Comparison of ENCODE assay signal across 1 cellular context in the genomic region with DNA sequence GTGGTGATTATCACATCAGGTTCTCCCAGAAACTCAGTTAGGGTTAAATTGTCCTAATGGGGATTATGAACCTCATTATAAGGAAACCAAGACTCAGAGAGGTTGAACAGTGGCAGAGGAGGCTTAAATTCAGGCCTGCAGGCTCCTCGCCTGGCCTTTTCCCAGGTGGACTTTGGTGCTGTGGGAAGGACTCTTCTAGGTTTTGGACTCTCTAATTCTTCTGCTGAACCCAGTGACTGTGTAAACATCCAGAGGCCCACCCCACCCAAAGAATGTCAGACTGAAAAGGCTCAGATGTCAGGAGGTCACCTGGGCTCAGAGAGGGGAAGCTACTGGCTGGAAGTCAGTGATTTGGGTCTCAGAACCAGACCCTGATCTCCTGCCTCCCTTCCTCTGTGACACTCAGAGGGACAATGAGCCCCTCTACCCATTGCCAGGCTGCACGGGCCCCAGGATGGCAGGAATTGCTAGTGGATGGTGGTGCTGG.
TF ChIP-seq lines count a peak whose summit lies in the region.

No MANE protein-coding gene starts in this region.

TF ChIP-seq in HepG2, 621 proteins besides CTCF, POLR2A, EP300 and RAD21 (continued from another document):
- TF ChIP-seq, protein P1, sequence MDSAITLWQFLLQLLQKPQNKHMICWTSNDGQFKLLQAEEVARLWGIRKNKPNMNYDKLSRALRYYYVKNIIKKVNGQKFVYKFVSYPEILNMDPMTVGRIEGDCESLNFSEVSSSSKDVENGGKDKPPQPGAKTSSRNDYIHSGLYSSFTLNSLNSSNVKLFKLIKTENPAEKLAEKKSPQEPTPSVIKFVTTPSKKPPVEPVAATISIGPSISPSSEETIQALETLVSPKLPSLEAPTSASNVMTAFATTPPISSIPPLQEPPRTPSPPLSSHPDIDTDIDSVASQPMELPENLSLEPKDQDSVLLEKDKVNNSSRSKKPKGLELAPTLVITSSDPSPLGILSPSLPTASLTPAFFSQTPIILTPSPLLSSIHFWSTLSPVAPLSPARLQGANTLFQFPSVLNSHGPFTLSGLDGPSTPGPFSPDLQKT (CRISPR knock-in tag; IDR thresholded peaks at IDR 0.05; ENCODE audit: borderline replicate concordance): no peak
- TF ChIP-seq PLRG1 (conservative IDR thresholded peaks at IDR 0.05): no peak
- no peak for TF ChIP-seq CENPBD1 (CRISPR knock-in tag; IDR thresholded peaks at IDR 0.05; ENCODE audit: borderline replicate concordance, low read depth)
- no peak for TF ChIP-seq ZNF225 (CRISPR knock-in tag; IDR thresholded peaks at IDR 0.05)
- no peak for TF ChIP-seq ZNF83 (CRISPR knock-in tag; IDR thresholded peaks at IDR 0.05; ENCODE audit: borderline replicate concordance)
- peak; percentile 67; the same call in 1 of the 2 replicates for TF ChIP-seq ZBTB20 (CRISPR knock-in tag; IDR thresholded peaks at IDR 0.05; ENCODE audit: borderline replicate concordance, low read depth)
- no peak for TF ChIP-seq TSC22D2 (CRISPR knock-in tag; IDR thresholded peaks at IDR 0.05; ENCODE audit: borderline replicate concordance)
- no peak for TF ChIP-seq ZNF138 (CRISPR knock-in tag; IDR thresholded peaks at IDR 0.05; ENCODE audit: low read depth)
- TF ChIP-seq ZSCAN12 (CRISPR knock-in tag; IDR thresholded peaks at IDR 0.05): no peak
- TF ChIP-seq ZNF530 (CRISPR knock-in tag; IDR thresholded peaks at IDR 0.05; ENCODE audit: low read depth): no peak
- no peak for TF ChIP-seq ZBTB2 (CRISPR knock-in tag; IDR thresholded peaks at IDR 0.05; ENCODE audit: low read depth)
- TF ChIP-seq SETDB1 (CRISPR knock-in tag; IDR thresholded peaks at IDR 0.05; ENCODE audit: borderline replicate concordance): no peak
- no peak for TF ChIP-seq ZNF20 (CRISPR knock-in tag; IDR thresholded peaks at IDR 0.05)
- no peak for TF ChIP-seq ZFX (CRISPR knock-in tag; IDR thresholded peaks at IDR 0.05; ENCODE audit: low read depth)
- no peak for TF ChIP-seq NFRKB (IDR thresholded peaks at IDR 0.05)
- no peak for TF ChIP-seq PHB2 (IDR thresholded peaks at IDR 0.05; ENCODE audit: partially characterized antibody)
- peak; percentile 52; the same call in 1 of the 2 replicates for TF ChIP-seq RCOR2 (CRISPR knock-in tag; IDR thresholded peaks at IDR 0.05)
- TF ChIP-seq ZNF333 (CRISPR knock-in tag; IDR thresholded peaks at IDR 0.05; ENCODE audit: borderline replicate concordance): no peak
- no peak for TF ChIP-seq ZFYVE20 (CRISPR knock-in tag; IDR thresholded peaks at IDR 0.05; ENCODE audit: borderline replicate concordance, low read depth)
- TF ChIP-seq ZBTB40 (IDR thresholded peaks at IDR 0.05): no peak
- no peak for TF ChIP-seq ZBTB40 (CRISPR knock-in tag; IDR thresholded peaks at IDR 0.05)
- TF ChIP-seq NFIB (CRISPR knock-in tag; IDR thresholded peaks at IDR 0.05; ENCODE audit: borderline replicate concordance): no peak
- TF ChIP-seq ZNF207 (IDR thresholded peaks at IDR 0.05; ENCODE audit: borderline replicate concordance): no peak
- TF ChIP-seq, protein P2, sequence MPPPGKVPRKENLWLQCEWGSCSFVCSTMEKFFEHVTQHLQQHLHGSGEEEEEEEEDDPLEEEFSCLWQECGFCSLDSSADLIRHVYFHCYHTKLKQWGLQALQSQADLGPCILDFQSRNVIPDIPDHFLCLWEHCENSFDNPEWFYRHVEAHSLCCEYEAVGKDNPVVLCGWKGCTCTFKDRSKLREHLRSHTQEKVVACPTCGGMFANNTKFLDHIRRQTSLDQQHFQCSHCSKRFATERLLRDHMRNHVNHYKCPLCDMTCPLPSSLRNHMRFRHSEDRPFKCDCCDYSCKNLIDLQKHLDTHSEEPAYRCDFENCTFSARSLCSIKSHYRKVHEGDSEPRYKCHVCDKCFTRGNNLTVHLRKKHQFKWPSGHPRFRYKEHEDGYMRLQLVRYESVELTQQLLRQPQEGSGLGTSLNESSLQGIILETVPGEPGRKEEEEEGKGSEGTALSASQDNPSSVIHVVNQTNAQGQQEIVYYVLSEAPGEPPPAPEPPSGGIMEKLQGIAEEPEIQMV (CRISPR knock-in tag; IDR thresholded peaks at IDR 0.05; ENCODE audit: low read depth): no peak
- no peak for TF ChIP-seq KLF9 (CRISPR knock-in tag; IDR thresholded peaks at IDR 0.05; ENCODE audit: low read depth)
- TF ChIP-seq ZMYM2 (CRISPR knock-in tag; IDR thresholded peaks at IDR 0.05): no peak
TF ChIP-seq in HepG2: peak in this region for 119.
